27 cellular contexts compared by ENCODE assay signal in genomic region chr22:47411006-47411405, GRCh38.
"Had no signal": no experiment of that assay in that cellular context is flagged by ENCODE, and none has a peak within 500 bp of the region (broad histone marks: within the 10 kb centered on the region; RNA-seq: fewer than 3 reads in every experiment).

No MANE protein-coding gene starts in this region.

- H3K4me3 Mint-ChIP-seq: activated CD4-positive, alpha-beta T cell treated with anti-CD3 and anti-CD28 coated beads, Interleukin-2, amount 10 ng/mL, durations not matched to agents 24 days and 14 days; activated CD8-positive, alpha-beta T cell treated with anti-CD3 and anti-CD28 coated beads for 36 hours; activated naive CD4-positive, alpha-beta T cell treated with anti-CD3 and anti-CD28 coated beads for 36 hours; activated T-cell treated with anti-CD3 and anti-CD28 coated beads, Interleukin-2, amount 50 U/mL, for 72 hours; activated T-helper 17 cell treated with anti-CD3 and anti-CD28 coated beads, Interleukin-2, amount 50 U/mL, for 72 hours; T-helper 1 cell treated with Interleukin-12 subunit alpha and Interleukin-12 subunit beta and Interleukin-4 antibody, amounts not matched to agents 30 μg/mL and 1 μg/mL, for 36 hours; T-helper 2 cell treated with Interferon-gamma antibody and Interleukin-4, amounts not matched to agents 5 μg/mL and 100 μg/mL, for 36 hours had no signal

- H3K9me3 Mint-ChIP-seq: activated CD4-positive, alpha-beta T cell treated with anti-CD3 and anti-CD28 coated beads, Interleukin-2, amount 10 ng/mL, durations not matched to agents 24 days and 14 days; activated CD8-positive, alpha-beta T cell treated with anti-CD3 and anti-CD28 coated beads for 36 hours; activated naive CD4-positive, alpha-beta T cell treated with anti-CD3 and anti-CD28 coated beads for 36 hours; activated naive CD4-positive, alpha-beta T cell treated with anti-CD3 and anti-CD28 coated beads, Interleukin-2, amount 50 U/mL, for 72 hours; activated T-cell treated with anti-CD3 and anti-CD28 coated beads, Interleukin-2, amount 50 U/mL, for 72 hours; activated T-helper 17 cell treated with anti-CD3 and anti-CD28 coated beads, Interleukin-2, amount 50 U/mL, for 72 hours; T-helper 1 cell treated with Interleukin-12 subunit alpha and Interleukin-12 subunit beta and Interleukin-4 antibody, amounts not matched to agents 30 μg/mL and 1 μg/mL, for 36 hours; T-helper 2 cell treated with Interferon-gamma antibody and Interleukin-4, amounts not matched to agents 5 μg/mL and 100 μg/mL, for 36 hours had no signal

- H3K4me1 Mint-ChIP-seq: activated CD4-positive, alpha-beta T cell treated with anti-CD3 and anti-CD28 coated beads, Interleukin-2, amount 10 ng/mL, durations not matched to agents 24 days and 14 days; activated T-helper 17 cell treated with anti-CD3 and anti-CD28 coated beads, Interleukin-2, amount 50 U/mL, for 72 hours had no signal

- H3K36me3 Mint-ChIP-seq: activated naive CD4-positive, alpha-beta T cell treated with anti-CD3 and anti-CD28 coated beads, Interleukin-2, amount 50 U/mL, for 72 hours had no signal

- H3K27me3 Mint-ChIP-seq: activated CD4-positive, alpha-beta T cell treated with anti-CD3 and anti-CD28 coated beads, Interleukin-2, amount 10 ng/mL, durations not matched to agents 24 days and 14 days had no signal

- ATAC-seq: activated CD8-positive, alpha-beta T cell treated with anti-CD3 and anti-CD28 coated beads for 36 hours; activated naive CD4-positive, alpha-beta T cell treated with anti-CD3 and anti-CD28 coated beads, Interleukin-2, amount 50 U/mL, for 72 hours; activated T-cell treated with anti-CD3 and anti-CD28 coated beads, Interleukin-2, amount 50 U/mL, for 72 hours; activated T-helper 17 cell treated with anti-CD3 and anti-CD28 coated beads, Interleukin-2, amount 50 U/mL, for 72 hours; body of pancreas; PC-3 had no signal

- H3K27ac Mint-ChIP-seq: activated CD4-positive, alpha-beta T cell treated with anti-CD3 and anti-CD28 coated beads, Interleukin-2, amount 10 ng/mL, durations not matched to agents 24 days and 14 days; activated CD8-positive, alpha-beta T cell treated with anti-CD3 and anti-CD28 coated beads for 36 hours; activated naive CD4-positive, alpha-beta T cell treated with anti-CD3 and anti-CD28 coated beads for 36 hours; activated naive CD4-positive, alpha-beta T cell treated with anti-CD3 and anti-CD28 coated beads, Interleukin-2, amount 50 U/mL, for 72 hours; activated T-cell treated with anti-CD3 and anti-CD28 coated beads, Interleukin-2, amount 50 U/mL, for 72 hours; activated T-helper 17 cell treated with anti-CD3 and anti-CD28 coated beads, Interleukin-2, amount 50 U/mL, for 72 hours; T-helper 1 cell treated with Interleukin-12 subunit alpha and Interleukin-12 subunit beta and Interleukin-4 antibody, amounts not matched to agents 30 μg/mL and 1 μg/mL, for 36 hours; T-helper 2 cell treated with Interferon-gamma antibody and Interleukin-4, amounts not matched to agents 5 μg/mL and 100 μg/mL, for 36 hours had no signal

- DNase-seq: activated CD4-positive, alpha-beta T cell treated with anti-CD3 and anti-CD28 coated beads, Interleukin-2, amount 10 ng/mL, durations not matched to agents 24 days and 14 days; activated CD4-positive, alpha-beta T cell treated with anti-CD3 and anti-CD28 coated beads, Interleukin-2, amount 50 U/mL, for 4 hours; activated CD8-positive, alpha-beta T cell treated with anti-CD3 and anti-CD28 coated beads for 36 hours; activated gamma-delta T cell treated with Interleukin-2 at 50 U/mL for 16 hours; activated naive CD4-positive, alpha-beta T cell treated with anti-CD3 and anti-CD28 coated beads for 36 hours; activated T-cell treated with anti-CD3 and anti-CD28 coated beads, Interleukin-2, amount 50 U/mL, for 1 hour; activated T-cell treated with anti-CD3 and anti-CD28 coated beads, Interleukin-2, amount 50 U/mL, for 72 hours; body of pancreas; Kasumi-1; KG1; MG63; NCI-H1048; NCI-H1436; NCI-H1694; NCI-H1930; NCI-H2081 treated with DMSO at 0.1 percent for 48 hours; NCI-H345; NCI-H524 treated with DMSO at 0.1 percent for 48 hours; NCI-H748 treated with DMSO at 0.1 percent for 48 hours; NK-92 treated with Interleukin-12 subunit alpha and Interleukin-12 subunit beta, amount 100 ng/mL, for 24 hours; PC-3; RPMI8226; SK-N-SH had no signal
